Comparison of ENCODE assay signal across 8 cellular contexts in the genomic region with DNA sequence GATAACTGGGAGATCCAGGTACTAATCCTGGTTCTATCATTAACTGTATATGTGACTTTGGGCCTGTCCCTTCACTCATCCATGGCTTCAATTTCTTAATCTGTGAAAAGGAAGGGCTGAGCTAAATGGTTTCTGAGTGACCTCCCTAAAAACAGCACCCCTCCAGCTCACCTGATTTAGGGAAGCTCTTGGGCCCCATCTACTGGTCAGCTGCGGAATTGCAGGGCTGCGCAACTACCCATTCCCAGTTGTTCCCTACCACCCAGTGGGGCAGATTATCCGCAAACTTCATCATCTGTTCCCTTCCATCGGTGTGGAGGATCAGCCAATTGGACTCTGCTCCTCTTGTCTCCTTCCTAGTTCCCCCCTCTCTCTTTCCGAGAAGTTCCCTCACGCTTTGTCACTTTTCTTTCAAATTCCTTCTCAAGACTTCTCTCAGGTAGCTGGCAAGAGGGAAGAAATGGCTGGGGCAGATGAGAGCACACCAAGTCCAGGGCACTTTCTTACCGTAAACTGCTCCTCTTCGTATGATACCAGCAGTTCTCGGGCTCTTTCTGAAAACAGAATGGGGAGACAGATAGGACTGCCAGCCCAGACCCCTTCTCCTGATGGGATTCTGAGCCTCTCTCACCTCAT. TPM values are rescaled to one million over a fixed set of nuclear protein-coding genes. Genes with fewer than 3 reads are reported as not detected.
DNase-seq lines count a peak whose midpoint lies in the region; ATAC-seq and TF ChIP-seq lines count a peak whose summit lies in the region.

No MANE protein-coding gene starts in this region.

- H3K27ac Mint-ChIP-seq in stimulated activated effector memory CD8-positive, alpha-beta T cell treated with anti-CD3 and anti-CD28 coated beads, Interleukin-12 subunit alpha, Interleukin-12 subunit beta, amount 100 ng/mL, for 72 hours, result no peak overlapping the region

- no peaks in the 10 kb centered on the region for H3K9me3 Mint-ChIP-seq in stimulated activated effector memory CD8-positive, alpha-beta T cell treated with anti-CD3 and anti-CD28 coated beads, Interleukin-12 subunit alpha, Interleukin-12 subunit beta, amount 100 ng/mL, for 72 hours

- peaks cover 22% of the 10 kb centered on the region for H3K4me1 Mint-ChIP-seq in stimulated activated effector memory CD8-positive, alpha-beta T cell treated with anti-CD3 and anti-CD28 coated beads, Interleukin-12 subunit alpha, Interleukin-12 subunit beta, amount 100 ng/mL, for 72 hours

- DNase-seq in BE2C (peak; percentile 43), cerebellum (ENCODE audit: low spot score) (peak; percentile 48), lung microvascular endothelial cell (ENCODE audit: low read depth in 2 of 2) (peak; percentile 20 to 55)
- DNase-seq in Jurkat, Clone E6-1 (ENCODE audit: low read depth, low spot score), result peak; percentile 14
- DNase-seq in stimulated activated effector memory CD8-positive, alpha-beta T cell treated with anti-CD3 and anti-CD28 coated beads, Interleukin-12 subunit alpha, Interleukin-12 subunit beta, amount 100 ng/mL, for 72 hours (ENCODE audit: low spot score in 2 of 2), result peak; percentile 12 to 66

- peaks cover 84% of the 10 kb centered on the region for H3K36me3 Mint-ChIP-seq in stimulated activated effector memory CD8-positive, alpha-beta T cell treated with anti-CD3 and anti-CD28 coated beads, Interleukin-12 subunit alpha, Interleukin-12 subunit beta, amount 100 ng/mL, for 72 hours

- no peaks in the 10 kb centered on the region for H3K27me3 ChIP-seq in BE2C

- no peak overlapping the region for H3K4me3 ChIP-seq in BE2C (ENCODE audit: low read depth, low read length)
- no peak overlapping the region for H3K4me3 ChIP-seq in Jurkat, Clone E6-1 (ENCODE audit: low read length)
- no peak overlapping the region for H3K4me3 ChIP-seq in WI38 (ENCODE audit: low read depth, low read length)

- H3K4me3 Mint-ChIP-seq in stimulated activated effector memory CD8-positive, alpha-beta T cell treated with anti-CD3 and anti-CD28 coated beads, Interleukin-12 subunit alpha, Interleukin-12 subunit beta, amount 100 ng/mL, for 72 hours, result no peak overlapping the region

- H3K36me3 ChIP-seq in BE2C, result peaks cover 25% of the 10 kb centered on the region

- TF ChIP-seq CTCF in BE2C (IDR thresholded peaks at IDR 0.05; ENCODE audit: low read depth, low read length), result peak; percentile 91
- peak; percentile 100 for TF ChIP-seq CTCF in WI38 (IDR thresholded peaks at IDR 0.05; ENCODE audit: low read depth, low read length)

- H3K9me3 ChIP-seq in BE2C, result no peaks in the 10 kb centered on the region

- H3K4me1 ChIP-seq in BE2C, result no peaks in the 10 kb centered on the region

- peak; percentile 54 for ATAC-seq in GM18861 (IDR thresholded peaks at IDR 0.05; ENCODE audit: unreplicated experiment)
- ATAC-seq in stimulated activated effector memory CD8-positive, alpha-beta T cell treated with anti-CD3 and anti-CD28 coated beads, Interleukin-12 subunit alpha, Interleukin-12 subunit beta, amount 100 ng/mL, for 72 hours, result no peak
- ATAC-seq in GM21381 (IDR thresholded peaks at IDR 0.05; ENCODE audit: unreplicated experiment), result no peak

RNA-seq across cellular contexts. Expression of gene LAS1L, which starts 5.8 kb away (rescaled TPM):
- polyA plus RNA-seq in BE2C (2012; ENCODE audit: insufficient read depth, insufficient read length, low read depth), result 46.9 TPM
- 87.2 TPM for polyA plus RNA-seq in Jurkat, Clone E6-1 (2012; ENCODE audit: insufficient read depth, insufficient read length)
- total RNA-seq in cerebellum (14.2 TPM), lung microvascular endothelial cell (10.9 and 14.4 TPM in 2 replicates)
